Comparison of ENCODE assay signal across 8 cellular contexts in the genomic region with DNA sequence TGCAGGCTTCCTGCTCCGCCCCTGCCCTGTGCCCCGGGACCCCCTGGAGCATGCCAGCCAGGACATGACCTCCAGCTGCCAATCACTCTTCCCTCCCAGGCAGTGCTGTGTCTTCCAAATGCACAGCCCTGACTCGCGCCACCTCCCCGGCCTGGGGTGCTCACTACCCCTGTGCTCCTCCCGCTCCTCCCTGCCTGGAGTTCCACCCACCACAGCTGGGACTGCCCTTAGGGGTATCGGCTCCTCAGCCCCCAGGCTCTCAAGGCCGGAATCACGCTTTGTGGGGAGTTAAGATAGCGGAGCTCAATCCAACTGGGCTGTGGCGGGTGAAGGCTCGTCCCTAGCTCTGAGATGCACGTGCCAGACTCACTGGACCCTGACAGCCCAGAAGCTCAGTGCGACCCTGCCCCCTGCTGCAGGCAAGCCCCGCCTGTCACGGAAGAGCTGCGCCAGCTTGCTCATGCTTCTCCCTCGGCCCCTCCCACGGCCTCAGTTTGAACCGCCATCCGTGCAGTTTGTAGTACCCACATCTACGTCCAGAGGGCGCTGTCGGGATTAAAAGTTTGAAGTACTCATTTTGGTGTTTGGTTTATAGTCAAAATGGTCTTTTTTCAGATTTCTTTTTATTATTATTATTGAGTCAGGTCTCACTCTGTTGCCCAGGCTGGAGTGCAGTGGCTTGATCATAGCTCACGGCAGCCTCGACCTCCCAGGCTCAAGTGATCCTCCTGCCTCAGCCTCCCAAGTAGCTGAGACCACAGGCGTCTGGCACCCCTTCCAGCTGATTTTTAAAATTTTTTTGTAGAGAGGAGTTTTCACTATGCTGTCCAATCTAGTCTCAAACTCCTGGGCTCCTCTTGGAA.
A peak's percentile ranks its signal among the peaks of the same experiment; 100 is the strongest.
DNase-seq lines count a peak whose midpoint lies in the region; ATAC-seq and TF ChIP-seq lines count a peak whose summit lies in the region.

No MANE protein-coding gene starts in this region.

- POLR2A ChIA-PET in Caco-2 (lab: Charles Lee): no interaction called here

- intact Hi-C loops in Caco-2 (cut with micrococcal nuclease; ENCODE audit: unreplicated experiment): loop anchor here (10.0 kb wide), 1 partner anchor 421 kb away; no protein-coding TSS in a partner anchor

- H3K27me3 ChIP-seq in Caco-2 (replicated peaks; ENCODE audit: control insufficient read depth, insufficient read depth, low read length) (no peaks in the 10 kb centered on the region; the same call in 1 of the 2 replicates), HUES48 (ENCODE audit: control insufficient read depth, insufficient read depth, low read length) (no peaks in the 10 kb centered on the region), ectodermal cell (ENCODE audit: control insufficient read depth, insufficient read depth, low read length, poor library complexity, severe bottlenecking) (peaks cover 5% of the 10 kb centered on the region)

- no peak overlapping the region for H3K27ac ChIP-seq in HUES48 (ENCODE audit: low read depth, low read length)
- no peak overlapping the region for H3K27ac ChIP-seq in ectodermal cell (ENCODE audit: insufficient read depth, low read depth, low read length, poor library complexity, severe bottlenecking)

- H3K4me3 ChIP-seq in Caco-2 (ENCODE audit: low read depth, low read length): no peak overlapping the region
- H3K4me3 ChIP-seq in HUES48 (ENCODE audit: low read depth, low read length): peak overlapping the region; percentile 48
- peak overlapping the region; percentile 28 for H3K4me3 ChIP-seq in ectodermal cell (ENCODE audit: insufficient read depth, low read depth, low read length)

- no peaks in the 10 kb centered on the region for H3K9me3 Mint-ChIP-seq in Caco-2 (ENCODE audit: unreplicated experiment)

- WGBS in ectodermal cell, 2 experiments: 20 to 21% methylated on average over 27 of the region's 27 CpGs

- BruUV-seq in Caco-2 (replicated peaks; lab: Mats Ljungman, UMichigan): no TSS peak

- no peaks in the 10 kb centered on the region for H3K36me3 Mint-ChIP-seq in Caco-2 (ENCODE audit: insufficient read depth, unreplicated experiment)

- H3K9ac ChIP-seq in HUES48 (ENCODE audit: low read depth, low read length): no peak overlapping the region

- no peaks in the 10 kb centered on the region for H3K36me3 ChIP-seq in Caco-2 (ENCODE audit: control insufficient read depth, insufficient read depth, low read length)
- H3K36me3 ChIP-seq in HUES48 (ENCODE audit: control insufficient read depth, insufficient read depth, low read length): no peaks in the 10 kb centered on the region
- H3K36me3 ChIP-seq in ectodermal cell (ENCODE audit: control insufficient read depth, insufficient read depth, low read length): no peaks in the 10 kb centered on the region

- H3K9me3 ChIP-seq in Caco-2 (no peaks in the 10 kb centered on the region), HUES48 (ENCODE audit: control insufficient read depth, insufficient read depth, low read length) (no peaks in the 10 kb centered on the region), ectodermal cell (ENCODE audit: control insufficient read depth, low read length) (no peaks in the 10 kb centered on the region)

- no peak for ATAC-seq in HG02870 (IDR thresholded peaks at IDR 0.05; ENCODE audit: unreplicated experiment)

- no peak overlapping the region for H3K27ac Mint-ChIP-seq in Caco-2 (ENCODE audit: unreplicated experiment)

- H3K4me1 Mint-ChIP-seq in Caco-2 (ENCODE audit: low read depth, unreplicated experiment): no peaks in the 10 kb centered on the region

- CTCF ChIA-PET in Caco-2 (lab: Charles Lee): no interaction called here

- H3K4me1 ChIP-seq in Caco-2: no peaks in the 10 kb centered on the region
- H3K4me1 ChIP-seq in HUES48 (ENCODE audit: control insufficient read depth, insufficient read depth, low read length): peaks cover 16% of the 10 kb centered on the region
- peaks cover 7% of the 10 kb centered on the region for H3K4me1 ChIP-seq in ectodermal cell (ENCODE audit: control insufficient read depth, insufficient read depth, low read length)

- peak; percentile 11 to 68 for TF ChIP-seq CTCF in Caco-2 (IDR thresholded peaks at IDR 0.05; ENCODE audit: insufficient read depth in 1 of 2, low read depth in 1 of 2, low read length in 1 of 2, severe bottlenecking in 1 of 2, unreplicated experiment in 1 of 2)

- no peak overlapping the region for H3K4me3 Mint-ChIP-seq in Caco-2 (ENCODE audit: unreplicated experiment)

- DNase-seq in Caco-2: peak in 1 of 2 experiments; percentile 29
- DNase-seq in activated CD4-positive, alpha-beta T cell treated with anti-CD3 and anti-CD28 coated beads for 4 hours: peak; percentile 14 to 27
- DNase-seq in lung microvascular endothelial cell (ENCODE audit: low read depth in 2 of 2): peak; percentile 16 to 38
- peak; percentile 27 to 59 for DNase-seq in stimulated activated CD8-positive, alpha-beta memory T cell treated with anti-CD3 and anti-CD28 coated beads, Interleukin-15, amount 100 ng/mL, for 48 hours (ENCODE audit: low read depth in 2 of 2)
- no peak for DNase-seq in NCI-H1105 (lab: John Stamatoyannopoulos, UW)

- peaks cover 12% of the 10 kb centered on the region for H3K27me3 Mint-ChIP-seq in Caco-2 (ENCODE audit: insufficient read depth, unreplicated experiment)
